ENCODE assay signal across 10 cellular contexts in genomic region chrX:45731448-45731847, GRCh38.
"Had no signal": no experiment of that assay in that cellular context is flagged by ENCODE, and none has a peak within 500 bp of the region (broad histone marks: within the 10 kb centered on the region; RNA-seq: fewer than 3 reads in every experiment).

No MANE protein-coding gene starts in this region.

- H3K36me3 Mint-ChIP-seq: IgD-negative memory B cell had no signal

- H3K9ac ChIP-seq: GM23248 had no signal

- H2AFZ ChIP-seq: GM23248 had no signal

- H3K9me3 ChIP-seq: HAP-1 had no signal

- H3K4me3 Mint-ChIP-seq: HFFc6, IgD-negative memory B cell had no signal

- H3K27ac Mint-ChIP-seq: HFFc6, IgD-negative memory B cell had no signal

- ATAC-seq: HCT116, HepG2 had no signal

- H3K27me3 Mint-ChIP-seq: IgD-negative memory B cell had no signal

- H3K4me1 ChIP-seq: HAP-1 had no signal

- H3K36me3 ChIP-seq: HAP-1 had no signal

- H3K4me3 ChIP-seq: GM23248, HAP-1 had no signal

- DNase-seq: GM23248, GOT3, H7, HFFc6, KBM-7 had no signal

- FAIRE-seq: HepG2 had no signal

- H3K27ac ChIP-seq: GM23248, HL-60 had no signal
